1 cellular context compared by ENCODE assay signal in the genomic region with DNA sequence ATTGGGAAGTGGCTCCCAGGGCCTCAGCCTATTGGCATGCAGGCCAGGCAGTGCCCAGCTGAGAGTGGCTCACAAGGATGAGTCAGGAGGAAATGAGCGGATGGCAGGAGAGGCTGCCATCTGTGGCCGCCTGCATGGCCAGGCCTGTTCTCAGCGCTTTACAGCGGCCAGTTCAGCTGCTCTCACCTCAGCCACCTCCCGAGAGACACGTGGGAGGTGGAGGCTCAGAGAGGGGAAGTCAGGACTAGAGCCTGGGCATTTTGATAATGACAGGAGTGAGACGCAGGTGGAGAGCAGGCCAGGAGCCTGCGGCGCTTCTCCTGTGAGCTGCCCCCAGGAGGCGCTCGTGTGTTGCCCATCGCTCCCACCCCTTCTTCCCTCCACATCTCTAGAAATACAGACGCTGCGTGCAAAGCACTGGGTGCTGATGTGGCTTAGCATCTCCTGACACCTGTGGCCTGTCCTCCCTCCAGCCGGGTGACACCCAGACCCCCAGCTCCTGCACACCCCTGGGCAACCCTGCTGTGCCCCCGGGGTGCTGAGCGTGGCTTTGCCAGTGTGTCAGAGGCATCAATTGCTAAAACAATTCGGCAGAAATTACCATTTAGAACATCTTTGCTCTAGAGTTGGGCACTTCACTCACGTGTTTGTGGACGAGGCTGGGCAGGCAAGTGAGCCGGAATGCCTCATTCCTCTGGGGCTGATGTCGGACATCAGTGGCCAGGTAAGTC.
A peak's percentile ranks its signal among the peaks of the same experiment; 100 is the strongest.
TF ChIP-seq lines count a peak whose summit lies in the region.

No MANE protein-coding gene starts in this region.

TF ChIP-seq in SK-N-SH, 30 proteins besides CTCF, POLR2A, EP300 and RAD21 (continued from another document):
- TF ChIP-seq, protein P1, sequence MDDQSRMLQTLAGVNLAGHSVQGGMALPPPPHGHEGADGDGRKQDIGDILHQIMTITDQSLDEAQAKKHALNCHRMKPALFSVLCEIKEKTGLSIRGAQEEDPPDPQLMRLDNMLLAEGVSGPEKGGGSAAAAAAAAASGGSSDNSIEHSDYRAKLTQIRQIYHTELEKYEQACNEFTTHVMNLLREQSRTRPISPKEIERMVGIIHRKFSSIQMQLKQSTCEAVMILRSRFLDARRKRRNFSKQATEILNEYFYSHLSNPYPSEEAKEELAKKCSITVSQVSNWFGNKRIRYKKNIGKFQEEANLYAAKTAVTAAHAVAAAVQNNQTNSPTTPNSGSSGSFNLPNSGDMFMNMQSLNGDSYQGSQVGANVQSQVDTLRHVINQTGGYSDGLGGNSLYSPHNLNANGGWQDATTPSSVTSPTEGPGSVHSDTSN (IDR thresholded peaks at IDR 0.05), result 0 out of 2 replicates have a peak, but pooled peaks have one; percentile 5
- TF ChIP-seq, protein P2, sequence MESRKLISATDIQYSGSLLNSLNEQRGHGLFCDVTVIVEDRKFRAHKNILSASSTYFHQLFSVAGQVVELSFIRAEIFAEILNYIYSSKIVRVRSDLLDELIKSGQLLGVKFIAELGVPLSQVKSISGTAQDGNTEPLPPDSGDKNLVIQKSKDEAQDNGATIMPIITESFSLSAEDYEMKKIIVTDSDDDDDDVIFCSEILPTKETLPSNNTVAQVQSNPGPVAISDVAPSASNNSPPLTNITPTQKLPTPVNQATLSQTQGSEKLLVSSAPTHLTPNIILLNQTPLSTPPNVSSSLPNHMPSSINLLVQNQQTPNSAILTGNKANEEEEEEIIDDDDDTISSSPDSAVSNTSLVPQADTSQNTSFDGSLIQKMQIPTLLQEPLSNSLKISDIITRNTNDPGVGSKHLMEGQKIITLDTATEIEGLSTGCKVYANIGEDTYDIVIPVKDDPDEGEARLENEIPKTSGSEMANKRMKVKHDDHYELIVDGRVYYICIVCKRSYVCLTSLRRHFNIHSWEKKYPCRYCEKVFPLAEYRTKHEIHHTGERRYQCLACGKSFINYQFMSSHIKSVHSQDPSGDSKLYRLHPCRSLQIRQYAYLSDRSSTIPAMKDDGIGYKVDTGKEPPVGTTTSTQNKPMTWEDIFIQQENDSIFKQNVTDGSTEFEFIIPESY (IDR thresholded peaks at IDR 0.05; ENCODE audit: borderline replicate concordance, low read depth), result peak; percentile 64; the same call in 1 of the 2 replicates
- TF ChIP-seq FOSL2 (IDR thresholded peaks at IDR 0.05; ENCODE audit: borderline replicate concordance, low read depth), result peak; percentile 65
TF ChIP-seq in SK-N-SH: peak in this region for 6.
